Comparison of ENCODE assay signal across 8 cellular contexts in the genomic region with DNA sequence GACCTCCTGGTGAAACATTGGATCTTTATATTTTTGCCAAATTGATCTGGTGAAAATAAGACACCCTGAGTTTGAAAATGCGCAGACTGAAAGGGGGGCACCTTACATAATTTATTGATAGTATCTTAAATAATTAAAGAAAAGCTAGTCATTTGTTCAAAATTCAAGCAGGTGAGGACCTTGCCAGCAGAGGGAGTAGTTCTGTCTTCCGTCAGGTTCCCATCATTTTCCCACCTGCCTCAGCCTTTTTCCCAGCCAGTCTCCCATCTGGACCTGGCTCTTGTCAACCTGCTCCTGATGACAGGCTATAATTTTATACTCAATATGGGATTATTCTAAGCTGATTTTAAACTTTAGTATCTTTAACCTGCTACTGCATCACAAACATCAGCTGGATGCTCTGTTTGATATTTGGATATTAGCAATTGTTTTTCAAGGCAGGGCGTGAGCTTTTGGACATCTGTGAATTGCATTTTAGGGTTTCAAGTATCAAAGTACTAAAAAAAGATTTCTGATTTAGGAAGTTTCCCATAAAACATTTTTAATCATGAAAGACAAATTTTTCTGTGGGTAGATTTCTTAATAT.
DNase-seq lines count a peak whose midpoint lies in the region; ATAC-seq lines count a peak whose summit lies in the region.

No MANE protein-coding gene starts in this region.

- ATAC-seq in GM19395 (IDR thresholded peaks at IDR 0.05; ENCODE audit: unreplicated experiment) (no peak), GM21423 (IDR thresholded peaks at IDR 0.05; ENCODE audit: unreplicated experiment) (no peak), GM18498 (IDR thresholded peaks at IDR 0.05; ENCODE audit: unreplicated experiment) (no peak), GM21367 (IDR thresholded peaks at IDR 0.05; ENCODE audit: unreplicated experiment) (no peak)

- peak; percentile 30 for DNase-seq in EL
- peak; percentile 55 for DNase-seq in M059J (ENCODE audit: low read depth)
- peak; percentile 56 for DNase-seq in SW480 (ENCODE audit: low spot score)
- peak; percentile 61 for DNase-seq in islet precursor cell
